8 cellular contexts compared by ENCODE assay signal in genomic region chr7:70694909-70695803, GRCh38.
A peak's percentile ranks its signal among the peaks of the same experiment; 100 is the strongest.
DNase-seq lines count a peak whose midpoint lies in the region; ATAC-seq and TF ChIP-seq lines count a peak whose summit lies in the region.

No MANE protein-coding gene starts in this region.

- TF ChIP-seq CTCF in BJ (IDR thresholded peaks at IDR 0.05; ENCODE audit: insufficient read depth, low read depth, low read length) (no peak), WI38 (IDR thresholded peaks at IDR 0.05; ENCODE audit: low read depth, low read length) (no peak), fibroblast of villous mesenchyme (IDR thresholded peaks at IDR 0.05; ENCODE audit: insufficient read depth, low read depth, low read length) (no peak)

- DNase-seq in BJ (ENCODE audit: low read depth), result no peak
- DNase-seq in fibroblast of villous mesenchyme (ENCODE audit: low read depth), result peak; percentile 18
- DNase-seq in posterior vena cava (ENCODE audit: low spot score), result peak; percentile 83
- DNase-seq in NCI-H510A treated with DMSO at 0.1 percent for 48 hours (lab: John Stamatoyannopoulos, UW), result no peak
- no peak for DNase-seq in dedifferentiated amniotic fluid mesenchymal stem cell (ENCODE audit: extremely low spot score)

- no peaks in the 10 kb centered on the region for H3K36me3 ChIP-seq in BJ (ENCODE audit: control insufficient read depth, insufficient read depth, low read length)

- peak overlapping the region; percentile 51 for H3K4me3 ChIP-seq in BJ (ENCODE audit: low read depth, low read length)
- peak overlapping the region; percentile 80 for H3K4me3 ChIP-seq in WI38 (ENCODE audit: low read depth, low read length)
- peak overlapping the region; percentile 61 for H3K4me3 ChIP-seq in fibroblast of villous mesenchyme (ENCODE audit: low read depth, low read length)

- POLR2A ChIA-PET in BJ (lab: Charles Lee), result no interaction called here

- CTCF ChIA-PET in BJ (lab: Yijun Ruan, JAX), result no interaction called here

- H3K27me3 ChIP-seq in BJ (ENCODE audit: control insufficient read depth, insufficient read depth, low read length), result no peaks in the 10 kb centered on the region; the same call in 1 of the 2 replicates

- ATAC-seq in GM21526 (IDR thresholded peaks at IDR 0.05; ENCODE audit: low FRiP score, unreplicated experiment), result peak; percentile 1
- ATAC-seq in HG02763 (IDR thresholded peaks at IDR 0.05; ENCODE audit: unreplicated experiment), result no peak

- intact Hi-C loops in posterior vena cava (cut with DNase I), result loop anchor here in 1 of 2 donors (5.0 kb wide), 1 partner anchor 653 kb away; no protein-coding TSS in a partner anchor

Comparison
In these comparisons a context has a peak if more than half of its experiments do, and no peak if none do; other contexts are left out.
1. DNase-seq: peak in fibroblast of villous mesenchyme (single experiment) and posterior vena cava (single experiment); none in BJ (single experiment), NCI-H510A treated with DMSO at 0.1 percent for 48 hours (single experiment) and dedifferentiated amniotic fluid mesenchymal stem cell (single experiment).
2. Peak in every context shown above with its lines, with median percentiles within 50 percentile points of each other: H3K4me3 ChIP-seq.